ENCODE assay signal across 12 cellular contexts in the genomic region with DNA sequence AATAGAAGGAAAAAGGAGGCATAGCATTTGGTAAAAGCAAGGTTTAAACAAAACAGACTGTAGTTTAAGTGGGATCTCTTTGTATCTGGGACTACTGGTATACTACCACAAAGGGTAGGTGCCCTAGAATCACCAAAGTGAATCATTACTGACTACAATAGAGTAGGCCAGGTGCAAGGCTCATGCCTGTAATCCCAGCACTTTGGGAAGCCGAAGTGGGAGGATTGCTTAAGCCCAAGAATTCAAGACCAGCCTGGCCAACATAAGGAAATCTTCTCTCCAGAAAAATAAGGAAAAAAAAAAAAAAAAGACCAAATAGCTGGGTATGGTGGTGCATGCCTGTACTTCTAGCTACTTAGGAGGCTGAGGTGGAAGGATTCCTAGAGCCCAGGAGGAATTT.
DNase-seq lines count a peak whose midpoint lies in the region; ATAC-seq and TF ChIP-seq lines count a peak whose summit lies in the region.
"Had no signal": no experiment of that assay in that cellular context is flagged by ENCODE, and none has a peak within 500 bp of the region (broad histone marks: within the 10 kb centered on the region; RNA-seq: fewer than 3 reads in every experiment).

No MANE protein-coding gene starts in this region.

- H4K8ac ChIP-seq in neuronal stem cell (ENCODE audit: low read depth, low read length), result no peak overlapping the region

- TF ChIP-seq CTCF in right atrium auricular region (IDR thresholded peaks at IDR 0.05), result no peak
- TF ChIP-seq CTCF in epithelial cell of esophagus (IDR thresholded peaks at IDR 0.05; ENCODE audit: insufficient read depth, low read depth, low read length, missing control alignments), result no peak
- TF ChIP-seq CTCF in BE2C (IDR thresholded peaks at IDR 0.05; ENCODE audit: low read depth, low read length), result no peak

- no peaks in the 10 kb centered on the region for H3K79me1 ChIP-seq in neuronal stem cell (ENCODE audit: low read depth, low read length)

- H2AFZ ChIP-seq in neuronal stem cell (ENCODE audit: low read length), result no peak overlapping the region

- ATAC-seq in left ventricle myocardium superior (no peak), HG03280 (IDR thresholded peaks at IDR 0.05; ENCODE audit: unreplicated experiment) (no peak), esophagus mucosa (no peak)
- ATAC-seq: HCT116 had no signal

- peaks cover 0 to 45% of the 10 kb centered on the region in 2 donors for H3K4me1 ChIP-seq in right atrium auricular region
- H3K4me1 ChIP-seq in neuronal stem cell (ENCODE audit: control insufficient read depth in 2 of 2, insufficient read depth in 1 of 2, low read depth in 1 of 2, low read length in 2 of 2), result peaks cover 3 to 4% of the 10 kb centered on the region in 2 donors
- H3K4me1 ChIP-seq in BE2C, result no peaks in the 10 kb centered on the region

- no peak overlapping the region for H2BK5ac ChIP-seq in neuronal stem cell (ENCODE audit: low read length)

- no peaks in the 10 kb centered on the region for H3K9me3 ChIP-seq in right atrium auricular region
- H3K9me3 ChIP-seq in neuronal stem cell (replicated peaks in 1 of 2; ENCODE audit: control insufficient read depth in 2 of 2, insufficient read depth in 1 of 2, low read depth in 1 of 2, low read length in 2 of 2), result no peaks in the 10 kb centered on the region
- H3K9me3 ChIP-seq in BE2C, result no peaks in the 10 kb centered on the region
- H3K9me3 ChIP-seq: suprapubic skin had no signal

- no peak overlapping the region for H3K18ac ChIP-seq in neuronal stem cell (ENCODE audit: low read length)

- H2BK15ac ChIP-seq in neuronal stem cell (ENCODE audit: low read length), result no peak overlapping the region

- no peak overlapping the region for H3K4me2 ChIP-seq in neuronal stem cell (ENCODE audit: insufficient read depth, low read length, poor library complexity, severe bottlenecking)

- H3K27ac ChIP-seq in right atrium auricular region (peak overlapping the region; percentile 49 to 64), neuronal stem cell (replicated peaks; ENCODE audit: low read length) (peak overlapping the region; percentile 61)
- H3K27ac ChIP-seq: suprapubic skin had no signal

- H2BK120ac ChIP-seq in neuronal stem cell (ENCODE audit: low read depth, low read length), result no peak overlapping the region

- WGBS in neuronal stem cell (ENCODE audit: extremely low coverage in 2 of 2, insufficient read length in 2 of 2, insufficient replicate concordance in 1 of 2), 2 donors, result no CpG with 5 or more reads among the region's 1 CpG

- DNase-seq in right atrium auricular region (ENCODE audit: low spot score) (no peak), left ventricle myocardium superior (no peak), epithelial cell of esophagus (ENCODE audit: low read depth) (peak; percentile 32), neuronal stem cell (ENCODE audit: low spot score) (no peak), BE2C (no peak)
- no peak for DNase-seq in activated CD4-positive, alpha-beta T cell treated with anti-CD3 and anti-CD28 coated beads for 4 hours
- DNase-seq: activated CD8-positive, alpha-beta memory T cell treated with anti-CD3 and anti-CD28 coated beads, Interleukin-2, amount 50 U/mL, for 4 hours; NCI-H2171 had no signal

- H3K23ac ChIP-seq in neuronal stem cell (ENCODE audit: low read depth, low read length, poor library complexity), result no peak overlapping the region

- no peak overlapping the region for H3K9ac ChIP-seq in neuronal stem cell (ENCODE audit: low read depth, low read length, poor library complexity)

- H2BK12ac ChIP-seq in neuronal stem cell (ENCODE audit: low read length), result no peak overlapping the region

- intact Hi-C loops in left ventricle myocardium superior (cut with micrococcal nuclease), result no loop called here

- H2AK5ac ChIP-seq in neuronal stem cell (ENCODE audit: low read depth, low read length), result no peak overlapping the region

- H3K36me3 ChIP-seq in right atrium auricular region (no peaks in the 10 kb centered on the region), neuronal stem cell (replicated peaks in 1 of 2; ENCODE audit: control insufficient read depth in 2 of 2, insufficient read depth in 2 of 2, low read length in 2 of 2) (no peaks in the 10 kb centered on the region), BE2C (no peaks in the 10 kb centered on the region; the same call in none of the 2 replicates)

- no peak overlapping the region for H3K14ac ChIP-seq in neuronal stem cell (ENCODE audit: low read length)

- H3K27me3 ChIP-seq in right atrium auricular region (no peaks in the 10 kb centered on the region), neuronal stem cell (ENCODE audit: control insufficient read depth in 3 of 3, insufficient read depth in 3 of 3, low read depth in 1 of 3, low read length in 3 of 3) (no peaks in the 10 kb centered on the region), BE2C (no peaks in the 10 kb centered on the region)
- H3K27me3 ChIP-seq: suprapubic skin had no signal

- no peak overlapping the region for H3K4ac ChIP-seq in neuronal stem cell (ENCODE audit: low read length)

- H4K91ac ChIP-seq in neuronal stem cell (ENCODE audit: low read depth, low read length, poor library complexity), result no peak overlapping the region

- no peak overlapping the region for H3K4me3 ChIP-seq in right atrium auricular region
- H3K4me3 ChIP-seq in epithelial cell of esophagus (ENCODE audit: low read length), result no peak overlapping the region
- no peak overlapping the region for H3K4me3 ChIP-seq in neuronal stem cell (ENCODE audit: low read length in 2 of 2)
- no peak overlapping the region for H3K4me3 ChIP-seq in BE2C (ENCODE audit: low read depth, low read length)
- H3K4me3 ChIP-seq: suprapubic skin had no signal
